Comparison of ENCODE assay signal across 7 cellular contexts in genomic region chr15:81450721-81451120, GRCh38.
"Had no signal": no experiment of that assay in that cellular context is flagged by ENCODE, and none has a peak within 500 bp of the region (broad histone marks: within the 10 kb centered on the region; RNA-seq: fewer than 3 reads in every experiment).

No MANE protein-coding gene starts in this region.

- FAIRE-seq: HepG2, HTR-8/SVneo had no signal

- H3K27ac ChIP-seq: HL-60, KMS-11 had no signal

- ATAC-seq: HepG2 had no signal

- DNase-seq: IMR-90, KBM-7, KG1 had no signal

- H3K9ac ChIP-seq: KMS-11 had no signal

- H3K4me2 ChIP-seq: KMS-11 had no signal
